ENCODE assay signal across 14 cellular contexts in the genomic region with DNA sequence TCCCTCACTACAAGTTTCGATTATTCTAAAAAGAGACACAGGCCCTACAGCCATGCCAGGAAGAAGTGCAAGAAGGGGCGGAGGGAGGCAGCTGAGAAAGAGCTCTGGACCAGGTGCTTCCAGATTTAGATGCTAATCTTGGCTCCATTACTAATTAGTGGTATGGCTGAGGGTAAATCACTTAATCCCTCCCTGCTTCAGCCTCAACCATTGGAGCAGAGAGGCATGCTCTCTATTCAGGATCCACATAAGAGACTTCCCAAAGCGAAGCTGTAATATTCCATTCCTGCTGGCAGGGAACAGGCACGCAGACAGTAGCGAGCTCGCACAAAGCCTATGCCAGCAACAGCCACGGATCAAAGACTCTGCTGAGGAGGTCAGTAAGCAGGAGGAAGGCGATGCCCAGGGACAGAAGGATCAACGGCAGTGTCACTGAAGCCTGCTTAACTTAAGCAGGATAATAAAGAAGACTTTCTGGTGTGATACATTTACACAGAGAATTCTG. TPM values are rescaled to one million over a fixed set of nuclear protein-coding genes. Genes with fewer than 3 reads are reported as not detected.
DNase-seq lines count a peak whose midpoint lies in the region; ATAC-seq, FAIRE-seq and TF ChIP-seq lines count a peak whose summit lies in the region.
"Had no signal": no experiment of that assay in that cellular context is flagged by ENCODE, and none has a peak within 500 bp of the region (broad histone marks: within the 10 kb centered on the region; RNA-seq: fewer than 3 reads in every experiment).

No MANE protein-coding gene starts in this region.

- no peak overlapping the region for H2BK12ac ChIP-seq in H1 (ENCODE audit: low read depth, low read length)

- TF ChIP-seq RAD21 in H1 (IDR thresholded peaks at IDR 0.05 in 1 of 2, conservative IDR thresholded peaks at IDR 0.05 in 1 of 2; ENCODE audit: low read depth in 2 of 2, low read length in 2 of 2): no peak

- H3K4ac ChIP-seq in H1 (replicated peaks; ENCODE audit: insufficient read length, low read depth, low read length) (no peak overlapping the region), mesendoderm (ENCODE audit: low read depth, low read length) (no peak overlapping the region)

- H2BK120ac ChIP-seq in H1 (replicated peaks; ENCODE audit: low read depth, low read length): no peak overlapping the region
- no peak overlapping the region for H2BK120ac ChIP-seq in mesendoderm (ENCODE audit: low read depth, low read length)

- FAIRE-seq in H1 (lab: Jason Lieb, UNC): no peak
- FAIRE-seq: GM18507 had no signal

- H4K5ac ChIP-seq in H1 (ENCODE audit: insufficient read length, low read depth, low read length) (no peak overlapping the region), mesendoderm (ENCODE audit: low read length) (no peak overlapping the region)

- H4K91ac ChIP-seq in H1 (replicated peaks; ENCODE audit: insufficient read length, low read length): no peak overlapping the region

- TF ChIP-seq EP300 in H1 (IDR thresholded peaks at IDR 0.05; ENCODE audit: borderline replicate concordance in 1 of 2, low read depth in 2 of 2, low read length in 2 of 2): no peak

- no peak overlapping the region for H2BK5ac ChIP-seq in H1 (ENCODE audit: low read depth, low read length)
- no peak overlapping the region for H2BK5ac ChIP-seq in mesendoderm (ENCODE audit: low read length)

- H3K9me3 ChIP-seq in H1 (ENCODE audit: insufficient read depth in 2 of 2, low read depth in 1 of 2, low read length in 1 of 2): no peaks in the 10 kb centered on the region
- H3K9me3 ChIP-seq in spleen: peaks cover 0 to 10% (median 0%) of the 10 kb centered on the region in 8 donors
- H3K9me3 ChIP-seq: right lobe of liver had no signal

- ATAC-seq in HG03025 (IDR thresholded peaks at IDR 0.05; ENCODE audit: low FRiP score, unreplicated experiment) (no peak), HG03175 (IDR thresholded peaks at IDR 0.05; ENCODE audit: unreplicated experiment) (no peak)
- ATAC-seq: activated T-cell treated with anti-CD3 and anti-CD28 coated beads, Interleukin-2, amount 50 U/mL, for 4 hours had no signal

- H3K56ac ChIP-seq in H1 (replicated peaks; ENCODE audit: insufficient read length, low read depth, low read length) (no peak overlapping the region), mesendoderm (ENCODE audit: low read length) (no peak overlapping the region)

- H3K9ac ChIP-seq in H1 (replicated peaks in 1 of 4; ENCODE audit: extremely low read depth in 1 of 4, low read depth in 3 of 4, low read length in 3 of 4) (no peak overlapping the region), mesendoderm (ENCODE audit: low read length) (no peak overlapping the region)
- H3K9ac ChIP-seq: SK-N-SH had no signal

- H3K4me3 ChIP-seq in H1 (ENCODE audit: extremely low read depth in 1 of 4, insufficient read depth in 2 of 4, low read depth in 3 of 4, low read length in 4 of 4) (no peak overlapping the region; a peak in 1 of 8 replicates), mesendoderm (ENCODE audit: low read length) (no peak overlapping the region), spleen (no peak overlapping the region)
- H3K4me3 ChIP-seq: right lobe of liver had no signal

- H3K79me1 ChIP-seq in H1 (ENCODE audit: low read depth, low read length) (peaks cover 3% of the 10 kb centered on the region), mesendoderm (ENCODE audit: low read length) (peaks cover 21% of the 10 kb centered on the region)

- POLR2A ChIA-PET in H1 (lab: Charles Lee; ENCODE audit: partially characterized antibody): no interaction called here

- TF ChIP-seq CTCF in H1 (IDR thresholded peaks at IDR 0.05; ENCODE audit: control extremely low read depth in 1 of 3, insufficient read depth in 1 of 3, low read depth in 1 of 3, low read length in 3 of 3): no peak
- no peak for TF ChIP-seq CTCF in GM13976 (IDR thresholded peaks at IDR 0.05; ENCODE audit: borderline replicate concordance, control extremely low read depth, extremely low read depth, insufficient read depth, missing control alignments)
- no peak for TF ChIP-seq CTCF in spleen (IDR thresholded peaks at IDR 0.05 in 8 of 11, conservative IDR thresholded peaks at IDR 0.05 in 3 of 11)

- H3K4me2 ChIP-seq in H1 (ENCODE audit: insufficient read depth in 1 of 2, low read depth in 2 of 2, low read length in 2 of 2) (peak overlapping the region; percentile 19 to 47; a peak in 3 of 4 replicates), mesendoderm (ENCODE audit: low read length) (no peak overlapping the region)
- H3K4me2 ChIP-seq: SK-N-SH had no signal

- H2BK20ac ChIP-seq in H1 (ENCODE audit: low read length): no peak overlapping the region

- in situ Hi-C loops in GM13976 (cut with MboI; ENCODE audit: low sequenced_read_pairs, unreplicated experiment): no loop called here

- H3K4me1 ChIP-seq in H1 (replicated peaks in 1 of 4; ENCODE audit: control insufficient read depth in 3 of 4, insufficient read depth in 4 of 4, low read length in 3 of 4) (peaks cover 0 to 15% (median 9%) of the 10 kb centered on the region in 4 experiments; a peak in 5 of 7 replicates), mesendoderm (ENCODE audit: control insufficient read depth, low read depth, low read length) (peaks cover 9% of the 10 kb centered on the region), spleen (peaks cover 0 to 51% (median 19%) of the 10 kb centered on the region in 6 donors)
- H3K4me1 ChIP-seq: right lobe of liver had no signal

- CTCF ChIA-PET in H1 (lab: Charles Lee; ENCODE audit: partially characterized antibody): interaction anchor here (0.8 to 2.5 kb wide), 3 partner anchors 19 to 90 kb away, joined by 3 to 8 read pairs (median 3); no protein-coding TSS in a partner anchor

- H2AK5ac ChIP-seq in H1 (ENCODE audit: low read depth, low read length) (no peak overlapping the region), mesendoderm (ENCODE audit: low read length) (no peak overlapping the region)

- TF ChIP-seq POLR2A in H1 (IDR thresholded peaks at IDR 0.05; ENCODE audit: control extremely low read depth in 1 of 2, low read depth in 2 of 2, low read length in 2 of 2) (no peak), spleen (IDR thresholded peaks at IDR 0.05) (no peak)

- 57% methylated on average over 9 of the region's 9 CpGs; no CpG with 5 or more reads in 1 of the 2 experiments for WGBS in H1 (ENCODE audit: extremely low coverage in 1 of 2, insufficient coverage in 1 of 2, insufficient read length in 1 of 2, insufficient replicate concordance in 2 of 2, low coverage in 1 of 2, low lambda C conversion rate in 2 of 2, missing lambda C conversion rate in 1 of 2), 2 experiments
- no CpG with 5 or more reads among the region's 9 CpGs for WGBS in mesendoderm (ENCODE audit: extremely low coverage, insufficient coverage, low lambda C conversion rate)
- WGBS in spleen, 5 donors: 74 to 88% (median 83%) methylated on average over 9 of the region's 9 CpGs

- H2AFZ ChIP-seq in H1 (ENCODE audit: low read length): no peak overlapping the region

- H3K23ac ChIP-seq in H1 (ENCODE audit: insufficient read length) (no peak overlapping the region), mesendoderm (ENCODE audit: low read length) (no peak overlapping the region)

- H3K27ac ChIP-seq in H1 (ENCODE audit: low read depth, low read length): no peak overlapping the region
- H3K27ac ChIP-seq in mesendoderm (ENCODE audit: low read depth, low read length): no peak overlapping the region
- H3K27ac ChIP-seq in spleen: peak overlapping the region in 3 of 8 donors; percentile 9 to 55 (median 23)
- H3K27ac ChIP-seq: right lobe of liver had no signal

- H4K8ac ChIP-seq in H1 (ENCODE audit: extremely low read depth, insufficient read depth, low read length) (no peak overlapping the region), mesendoderm (ENCODE audit: low read depth, low read length) (no peak overlapping the region)

- no peaks in the 10 kb centered on the region for H3K27me3 ChIP-seq in H1 (replicated peaks in 1 of 4; ENCODE audit: control insufficient read depth in 3 of 4, extremely low read depth in 1 of 4, insufficient read depth in 3 of 4, low read length in 3 of 4)
- H3K27me3 ChIP-seq in mesendoderm (ENCODE audit: insufficient read depth, low read length, poor library complexity): no peaks in the 10 kb centered on the region
- H3K27me3 ChIP-seq in spleen (replicated peaks in 1 of 7): peaks cover 0 to 5% (median 0%) of the 10 kb centered on the region in 7 donors
- H3K27me3 ChIP-seq: right lobe of liver had no signal

- H3K23me2 ChIP-seq in H1 (ENCODE audit: low read depth, low read length): no peaks in the 10 kb centered on the region

- no peak overlapping the region for H3K14ac ChIP-seq in H1 (ENCODE audit: insufficient read length)

- no peaks in the 10 kb centered on the region for H3K36me3 ChIP-seq in H1 (ENCODE audit: control insufficient read depth in 2 of 4, insufficient read depth in 4 of 4, low read length in 3 of 4)
- H3K36me3 ChIP-seq in mesendoderm (ENCODE audit: control insufficient read depth, insufficient read depth, low read length): no peaks in the 10 kb centered on the region
- no peaks in the 10 kb centered on the region for H3K36me3 ChIP-seq in spleen
- H3K36me3 ChIP-seq: right lobe of liver had no signal

- 0 out of 2 replicates have a peak overlapping the region, but pooled peaks have one; percentile 12 for H2BK15ac ChIP-seq in H1 (ENCODE audit: low read length)
- no peak overlapping the region for H2BK15ac ChIP-seq in mesendoderm (replicated peaks; ENCODE audit: low read depth)

- H3K79me2 ChIP-seq in H1 (ENCODE audit: control insufficient read depth in 1 of 2, insufficient read depth in 2 of 2, low read length in 2 of 2): peaks cover 0 to 44% of the 10 kb centered on the region in 2 experiments; a peak in 2 of 4 replicates
- peaks cover 44% of the 10 kb centered on the region for H3K79me2 ChIP-seq in mesendoderm (ENCODE audit: control insufficient read depth, insufficient read depth, low read length)

- H3K18ac ChIP-seq in H1 (ENCODE audit: extremely low read depth, low read length) (no peak overlapping the region), mesendoderm (ENCODE audit: low read length) (no peak overlapping the region)

- DNase-seq in D341Med (ENCODE audit: low spot score) (peak; percentile 80), NCI-H345 treated with DMSO at 0.1 percent for 48 hours (lab: John Stamatoyannopoulos, UW; ENCODE audit: unreplicated experiment) (peak; percentile 59), H1 (ENCODE audit: low read depth in 1 of 2, low spot score in 2 of 2) (no peak), mesendoderm (peak; percentile 29), GM13976 (ENCODE audit: low spot score) (no peak), spleen (no peak)
- DNase-seq: activated T-cell treated with anti-CD3 and anti-CD28 coated beads, Interleukin-2, amount 50 U/mL, for 4 hours; aorta; EL; right lobe of liver; SK-N-SH had no signal

- no peaks in the 10 kb centered on the region for H4K20me1 ChIP-seq in H1 (replicated peaks in 1 of 2; ENCODE audit: control insufficient read depth in 1 of 2, insufficient read depth in 2 of 2, low read length in 2 of 2)

- intact Hi-C loops in spleen (cut with DNase I; ENCODE audit: low total_unique reads): no loop called here

RNA-seq across cellular contexts. Expression of a gene that starts 24.2 kb away (rescaled TPM):
- 18.6 and 18.9 TPM in 2 replicates for total RNA-seq in H1 (2021; fragmentation: NEBNext Ultra II Directional; extraction: Animal tissue kit (Norgen Biotek cat#: 25700))
- 1.6 and 2.0 TPM in 2 replicates for polyA plus RNA-seq in H1 (2011; rRNA removed)
- polyA plus RNA-seq in H1 (2011; cell fraction: cytosol; rRNA removed): 2.8 TPM
- 2.3 TPM for polyA plus RNA-seq in H1 (2011; cell fraction: nucleus; rRNA removed)
- 1.7 to 6.0 TPM (median 3.5 TPM) in 4 replicates for polyA plus RNA-seq in H1 (2012, experiment 1 of 2)
- polyA plus RNA-seq in H1 (2012, experiment 2 of 2): 0.25 TPM
- polyA plus RNA-seq in H1 (2013, experiment 1 of 2): 8.8 TPM
- 9.7 TPM for polyA plus RNA-seq in H1 (2013, experiment 2 of 2)
- polyA minus RNA-seq in H1 (2011; rRNA and poly(A)+ RNA removed): 14.1 and 17.7 TPM in 2 replicates
- 8.5 TPM for polyA minus RNA-seq in H1 (2011; cell fraction: cytosol; rRNA and poly(A)+ RNA removed)
- 24.0 TPM for polyA minus RNA-seq in H1 (2011; cell fraction: nucleus; rRNA and poly(A)+ RNA removed)
- polyA plus RNA-seq in mesendoderm (2013, experiment 1 of 2): 5.4 TPM
- polyA plus RNA-seq in mesendoderm (2013, experiment 2 of 2): 5.0 TPM
- 100 to 1,000 TPM in 5 of 7 donors, 10 to 100 TPM in 2; 73.0 to 191 (median 156) TPM for total RNA-seq in spleen
- polyA plus RNA-seq in spleen: 1 to 10 TPM; 6.8 to 9.7 (median 7.9) TPM

Comparison
In these comparisons a context has a peak if more than half of its experiments do, and no peak if none do; other contexts are left out.
1. DNase-seq: peak in D341Med (single experiment), NCI-H345 treated with DMSO at 0.1 percent for 48 hours (single experiment) and mesendoderm (single experiment); none in H1 (0 of 2), GM13976 (single experiment) and spleen (single experiment).